In the genomic region with DNA sequence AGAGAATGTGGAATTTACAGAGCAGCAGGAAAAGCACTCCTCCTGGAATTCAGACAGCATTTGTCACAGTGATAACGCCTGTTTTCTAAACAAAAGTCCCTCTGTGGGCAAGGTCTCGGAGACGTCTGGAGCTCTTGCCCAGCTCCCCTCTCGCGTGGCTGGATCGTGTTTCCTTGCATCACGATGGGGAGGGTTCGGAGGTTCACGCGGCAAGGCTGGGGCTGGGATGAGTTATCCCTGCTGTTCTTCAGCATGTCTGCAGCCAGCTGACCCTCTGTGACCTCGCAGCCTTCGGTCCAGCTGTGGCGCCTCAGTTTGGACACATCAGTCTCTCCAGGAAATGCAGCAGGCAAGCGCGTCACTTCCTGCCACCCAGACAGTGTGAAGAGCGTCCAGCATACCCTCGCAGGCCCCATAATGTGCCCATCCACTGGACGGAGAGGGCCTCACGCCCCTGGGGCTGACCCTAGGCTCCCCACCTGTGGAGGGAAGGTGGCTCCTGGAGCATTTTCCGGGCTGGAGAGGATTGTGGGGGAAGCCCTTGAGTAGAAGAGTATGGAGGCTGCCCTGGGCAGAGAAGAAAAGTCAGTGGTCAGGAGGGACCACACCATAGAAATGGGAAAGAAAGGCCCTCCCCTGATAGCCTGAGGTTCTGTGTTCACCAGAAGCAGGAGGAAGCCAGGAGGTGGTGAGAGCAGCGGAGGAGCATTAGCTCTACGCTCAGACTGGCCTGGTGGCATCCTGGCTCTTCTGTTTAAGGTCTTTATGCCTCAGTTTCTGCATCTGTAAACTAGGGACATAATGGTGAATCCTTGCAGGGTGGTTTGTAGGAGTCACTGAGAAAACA, we compare ENCODE assay signal across 9 cellular contexts. TPM values are rescaled to one million over a fixed set of nuclear protein-coding genes. Genes with fewer than 3 reads are reported as not detected.
DNase-seq lines count a peak whose midpoint lies in the region; ATAC-seq, FAIRE-seq and TF ChIP-seq lines count a peak whose summit lies in the region.
"Had no signal": no experiment of that assay in that cellular context is flagged by ENCODE, and none has a peak within 500 bp of the region (broad histone marks: within the 10 kb centered on the region; RNA-seq: fewer than 3 reads in every experiment).

No MANE protein-coding gene starts in this region.

- no peak for ATAC-seq in HG03280 (IDR thresholded peaks at IDR 0.05; ENCODE audit: unreplicated experiment)

- H3K4me3 Mint-ChIP-seq in activated CD4-positive, alpha-beta T cell treated with anti-CD3 and anti-CD28 coated beads, Interleukin-2, amount 10 ng/mL, durations not matched to agents 24 days and 14 days, result no peak overlapping the region

- no peaks in the 10 kb centered on the region for H3K27me3 ChIP-seq in H1 (replicated peaks in 1 of 4; ENCODE audit: control insufficient read depth in 3 of 4, extremely low read depth in 1 of 4, insufficient read depth in 3 of 4, low read length in 3 of 4)
- H3K27me3 ChIP-seq in mesendoderm (ENCODE audit: insufficient read depth, low read length, poor library complexity), result no peaks in the 10 kb centered on the region
- no peaks in the 10 kb centered on the region for H3K27me3 ChIP-seq in tibial nerve

- H2BK20ac ChIP-seq in H1 (ENCODE audit: low read length), result no peak overlapping the region

- no peak overlapping the region for H4K91ac ChIP-seq in H1 (replicated peaks; ENCODE audit: insufficient read length, low read length)

- no peak for TF ChIP-seq POLR2A in H1 (IDR thresholded peaks at IDR 0.05; ENCODE audit: control extremely low read depth in 1 of 2, low read depth in 2 of 2, low read length in 2 of 2)
- no peak for TF ChIP-seq POLR2A in tibial nerve (IDR thresholded peaks at IDR 0.05)

- WGBS in H1 (ENCODE audit: extremely low coverage in 1 of 2, insufficient coverage in 1 of 2, insufficient read length in 1 of 2, insufficient replicate concordance in 2 of 2, low coverage in 1 of 2, low lambda C conversion rate in 2 of 2, missing lambda C conversion rate in 1 of 2), 2 experiments, result 79% methylated on average over 21 of the region's 22 CpGs; no CpG with 5 or more reads in 1 of the 2 experiments
- WGBS in mesendoderm (ENCODE audit: extremely low coverage, insufficient coverage, low lambda C conversion rate), result no CpG with 5 or more reads among the region's 22 CpGs
- WGBS in tibial nerve, 2 donors, result 43 to 51% methylated on average over 12 to 19 of the region's 22 CpGs

- H4K5ac ChIP-seq in H1 (ENCODE audit: insufficient read length, low read depth, low read length) (no peak overlapping the region), mesendoderm (ENCODE audit: low read length) (no peak overlapping the region)

- no peak overlapping the region for H3K23ac ChIP-seq in H1 (ENCODE audit: insufficient read length)
- peak overlapping the region; percentile 48 for H3K23ac ChIP-seq in mesendoderm (ENCODE audit: low read length)

- H2AK5ac ChIP-seq in H1 (ENCODE audit: low read depth, low read length), result no peak overlapping the region
- peak overlapping the region; percentile 17 for H2AK5ac ChIP-seq in mesendoderm (ENCODE audit: low read length)

- intact Hi-C loops in activated CD4-positive, alpha-beta T cell treated with anti-CD3 and anti-CD28 coated beads, Interleukin-2, amount 10 ng/mL, durations not matched to agents 24 days and 14 days (cut with micrococcal nuclease), result no loop called here

- TF ChIP-seq EP300 in H1 (IDR thresholded peaks at IDR 0.05; ENCODE audit: borderline replicate concordance in 1 of 2, low read depth in 2 of 2, low read length in 2 of 2), result no peak
- no peak for TF ChIP-seq EP300 in tibial nerve (IDR thresholded peaks at IDR 0.05)

- H2BK5ac ChIP-seq in H1 (ENCODE audit: low read depth, low read length), result 0 out of 2 replicates have a peak overlapping the region, but pooled peaks have one; percentile 20
- peak overlapping the region; percentile 79 for H2BK5ac ChIP-seq in mesendoderm (ENCODE audit: low read length)

- no peak overlapping the region for H3K56ac ChIP-seq in H1 (replicated peaks; ENCODE audit: insufficient read length, low read depth, low read length)
- peak overlapping the region; percentile 80 for H3K56ac ChIP-seq in mesendoderm (ENCODE audit: low read length)

- H3K4me1 ChIP-seq in H1 (replicated peaks in 1 of 4; ENCODE audit: control insufficient read depth in 3 of 4, insufficient read depth in 4 of 4, low read length in 3 of 4), result peaks cover 8 to 60% (median 30%) of the 10 kb centered on the region in 4 experiments
- H3K4me1 ChIP-seq in mesendoderm (ENCODE audit: control insufficient read depth, low read depth, low read length), result peaks cover 25% of the 10 kb centered on the region
- peaks cover 0 to 49% (median 10%) of the 10 kb centered on the region in 4 donors for H3K4me1 ChIP-seq in tibial nerve

- H3K27ac Mint-ChIP-seq in activated CD4-positive, alpha-beta T cell treated with anti-CD3 and anti-CD28 coated beads, Interleukin-2, amount 10 ng/mL, durations not matched to agents 24 days and 14 days, result no peak overlapping the region

- H3K4me1 Mint-ChIP-seq in activated CD4-positive, alpha-beta T cell treated with anti-CD3 and anti-CD28 coated beads, Interleukin-2, amount 10 ng/mL, durations not matched to agents 24 days and 14 days, result no peaks in the 10 kb centered on the region

- DNase-seq in LHCN-M2 (ENCODE audit: low read depth), result peak; percentile 54
- DNase-seq in H1 (ENCODE audit: low read depth in 1 of 2, low spot score in 2 of 2), result no peak
- peak; percentile 97 for DNase-seq in mesendoderm
- DNase-seq in tibial nerve (ENCODE audit: low spot score in 2 of 2), result peak; percentile 25 to 42
- DNase-seq in NK-92 treated with Interleukin-12 subunit alpha and Interleukin-12 subunit beta, amount 100 ng/mL, for 24 hours (lab: John Stamatoyannopoulos, UW), result no peak
- DNase-seq in NCI-H345 treated with DMSO at 0.1 percent for 48 hours (lab: John Stamatoyannopoulos, UW; ENCODE audit: unreplicated experiment), result no peak
- no peak for DNase-seq in activated CD4-positive, alpha-beta T cell treated with anti-CD3 and anti-CD28 coated beads, Interleukin-2, amount 10 ng/mL, durations not matched to agents 24 days and 14 days
- DNase-seq: MM.1S had no signal

- H3K9me3 Mint-ChIP-seq in activated CD4-positive, alpha-beta T cell treated with anti-CD3 and anti-CD28 coated beads, Interleukin-2, amount 10 ng/mL, durations not matched to agents 24 days and 14 days, result no peaks in the 10 kb centered on the region

- H2BK120ac ChIP-seq in H1 (replicated peaks; ENCODE audit: low read depth, low read length) (no peak overlapping the region), mesendoderm (ENCODE audit: low read depth, low read length) (no peak overlapping the region)

- no peak overlapping the region for H3K4me2 ChIP-seq in H1 (ENCODE audit: insufficient read depth in 1 of 2, low read depth in 2 of 2, low read length in 2 of 2)
- no peak overlapping the region for H3K4me2 ChIP-seq in mesendoderm (ENCODE audit: low read length)

- H4K8ac ChIP-seq in H1 (ENCODE audit: extremely low read depth, insufficient read depth, low read length) (no peak overlapping the region), mesendoderm (ENCODE audit: low read depth, low read length) (no peak overlapping the region)

- H3K4me3 ChIP-seq in H1 (ENCODE audit: extremely low read depth in 1 of 4, insufficient read depth in 2 of 4, low read depth in 3 of 4, low read length in 4 of 4) (no peak overlapping the region), mesendoderm (ENCODE audit: low read length) (no peak overlapping the region), tibial nerve (no peak overlapping the region)

- CTCF ChIA-PET in H1 (lab: Charles Lee; ENCODE audit: partially characterized antibody), result interaction anchor here (0.9 to 1.9 kb wide), 4 partner anchors 65 to 192 kb away, joined by 3 to 6 read pairs (median 4); no protein-coding TSS in a partner anchor

- H2AFZ ChIP-seq in H1 (ENCODE audit: low read length), result no peak overlapping the region

- H3K9me3 ChIP-seq in H1 (ENCODE audit: insufficient read depth in 2 of 2, low read depth in 1 of 2, low read length in 1 of 2), result no peaks in the 10 kb centered on the region
- H3K9me3 ChIP-seq in tibial nerve, result no peaks in the 10 kb centered on the region

- H3K27me3 Mint-ChIP-seq in activated CD4-positive, alpha-beta T cell treated with anti-CD3 and anti-CD28 coated beads, Interleukin-2, amount 10 ng/mL, durations not matched to agents 24 days and 14 days, result no peaks in the 10 kb centered on the region

- H3K79me1 ChIP-seq in H1 (ENCODE audit: low read depth, low read length) (peaks cover 54% of the 10 kb centered on the region), mesendoderm (ENCODE audit: low read length) (peaks cover 55% of the 10 kb centered on the region)

- FAIRE-seq in H1 (lab: Jason Lieb, UNC), result no peak

- TF ChIP-seq CTCF in H1 (IDR thresholded peaks at IDR 0.05; ENCODE audit: control extremely low read depth in 1 of 3, insufficient read depth in 1 of 3, low read depth in 1 of 3, low read length in 3 of 3), result no peak
- no peak for TF ChIP-seq CTCF in tibial nerve (IDR thresholded peaks at IDR 0.05)

- POLR2A ChIA-PET in H1 (lab: Charles Lee; ENCODE audit: partially characterized antibody), result interaction anchor here (1.2 to 2.0 kb wide), 4 partner anchors 11 to 29 kb away, joined by 3 to 8 read pairs (median 4); no protein-coding TSS in a partner anchor

- 0 out of 2 replicates have a peak overlapping the region, but pooled peaks have one; percentile 5 for H3K18ac ChIP-seq in H1 (ENCODE audit: extremely low read depth, low read length)
- peak overlapping the region; percentile 29 for H3K18ac ChIP-seq in mesendoderm (ENCODE audit: low read length)

- H3K4ac ChIP-seq in H1 (replicated peaks; ENCODE audit: insufficient read length, low read depth, low read length), result no peak overlapping the region
- H3K4ac ChIP-seq in mesendoderm (ENCODE audit: low read depth, low read length), result peak overlapping the region; percentile 65

- TF ChIP-seq RAD21 in H1 (IDR thresholded peaks at IDR 0.05 in 1 of 2, conservative IDR thresholded peaks at IDR 0.05 in 1 of 2; ENCODE audit: low read depth in 2 of 2, low read length in 2 of 2), result no peak

- no peaks in the 10 kb centered on the region for H3K36me3 Mint-ChIP-seq in activated CD4-positive, alpha-beta T cell treated with anti-CD3 and anti-CD28 coated beads, Interleukin-2, amount 10 ng/mL, durations not matched to agents 24 days and 14 days (ENCODE audit: low read depth)

- H3K23me2 ChIP-seq in H1 (ENCODE audit: low read depth, low read length), result no peaks in the 10 kb centered on the region

- H3K79me2 ChIP-seq in H1 (ENCODE audit: control insufficient read depth in 1 of 2, insufficient read depth in 2 of 2, low read length in 2 of 2), result peaks cover 4 to 100% of the 10 kb centered on the region in 2 experiments
- H3K79me2 ChIP-seq in mesendoderm (ENCODE audit: control insufficient read depth, insufficient read depth, low read length), result peaks cover 79% of the 10 kb centered on the region

- H3K9ac ChIP-seq in H1 (replicated peaks in 1 of 4; ENCODE audit: extremely low read depth in 1 of 4, low read depth in 3 of 4, low read length in 3 of 4) (no peak overlapping the region), mesendoderm (ENCODE audit: low read length) (peak overlapping the region; percentile 23)

- H3K14ac ChIP-seq in H1 (ENCODE audit: insufficient read length), result no peak overlapping the region

- H3K36me3 ChIP-seq in H1 (ENCODE audit: control insufficient read depth in 2 of 4, insufficient read depth in 4 of 4, low read length in 3 of 4) (no peaks in the 10 kb centered on the region), mesendoderm (ENCODE audit: control insufficient read depth, insufficient read depth, low read length) (no peaks in the 10 kb centered on the region), tibial nerve (no peaks in the 10 kb centered on the region)

- no peak overlapping the region for H2BK12ac ChIP-seq in H1 (ENCODE audit: low read depth, low read length)

- H2BK15ac ChIP-seq in H1 (ENCODE audit: low read length), result 0 out of 2 replicates have a peak overlapping the region, but pooled peaks have one; percentile 6
- no peak overlapping the region for H2BK15ac ChIP-seq in mesendoderm (replicated peaks; ENCODE audit: low read depth)

- H3K27ac ChIP-seq in H1 (ENCODE audit: low read depth, low read length) (no peak overlapping the region), mesendoderm (ENCODE audit: low read depth, low read length) (peak overlapping the region; percentile 47), tibial nerve (peak overlapping the region in 3 of 4 donors; percentile 59 to 73 (median 72))

- peaks cover 29 to 60% of the 10 kb centered on the region in 2 experiments for H4K20me1 ChIP-seq in H1 (replicated peaks in 1 of 2; ENCODE audit: control insufficient read depth in 1 of 2, insufficient read depth in 2 of 2, low read length in 2 of 2)

RNA-seq across cellular contexts. Expression of a gene that starts 30.5 kb away (rescaled TPM):
- total RNA-seq in LHCN-M2 (2014; rRNA removed), result 0.23 and 0.64 TPM in 2 replicates
- 2.1 TPM for polyA plus RNA-seq in LHCN-M2 (2012)
- 46.9 and 49.8 TPM in 2 replicates for total RNA-seq in H1 (2021; fragmentation: NEBNext Ultra II Directional; extraction: Animal tissue kit (Norgen Biotek cat#: 25700))
- 18.4 and 28.8 TPM in 2 replicates for polyA plus RNA-seq in H1 (2011; rRNA removed)
- polyA plus RNA-seq in H1 (2011; cell fraction: cytosol; rRNA removed), result 12.7 TPM
- 59.5 TPM for polyA plus RNA-seq in H1 (2011; cell fraction: nucleus; rRNA removed)
- 17.6 to 27.8 TPM (median 24.7 TPM) in 4 replicates for polyA plus RNA-seq in H1 (2012, experiment 1 of 2)
- 9.7 TPM for polyA plus RNA-seq in H1 (2012, experiment 2 of 2)
- 17.1 TPM for polyA plus RNA-seq in H1 (2013, experiment 1 of 2)
- polyA plus RNA-seq in H1 (2013, experiment 2 of 2), result 16.9 TPM
- 17.2 and 19.9 TPM in 2 replicates for polyA minus RNA-seq in H1 (2011; rRNA and poly(A)+ RNA removed)
- 23.0 TPM for polyA minus RNA-seq in H1 (2011; cell fraction: cytosol; rRNA and poly(A)+ RNA removed)
- polyA minus RNA-seq in H1 (2011; cell fraction: nucleus; rRNA and poly(A)+ RNA removed), result 42.4 TPM
- polyA plus RNA-seq in mesendoderm (2013, experiment 1 of 2), result 23.2 TPM
- 23.4 TPM for polyA plus RNA-seq in mesendoderm (2013, experiment 2 of 2)
- total RNA-seq in tibial nerve, result 10 to 100 TPM in 1 of 4 donors, 1 to 10 TPM in 3; 7.5 to 14.9 (median 8.7) TPM
- 0.09 and 0.14 TPM in 2 replicates for total RNA-seq in activated CD4-positive, alpha-beta T cell treated with anti-CD3 and anti-CD28 coated beads, Interleukin-2, amount 10 ng/mL, durations not matched to agents 24 days and 14 days

Comparison
In these comparisons a context has a peak if more than half of its experiments do, and no peak if none do; other contexts are left out.
1. DNase-seq: peak in LHCN-M2 (single experiment), mesendoderm (single experiment) and tibial nerve (2 of 2); none in H1 (0 of 2), NK-92 treated with Interleukin-12 subunit alpha and Interleukin-12 subunit beta, amount 100 ng/mL, for 24 hours (single experiment), NCI-H345 treated with DMSO at 0.1 percent for 48 hours (single experiment) and activated CD4-positive, alpha-beta T cell treated with anti-CD3 and anti-CD28 coated beads, Interleukin-2, amount 10 ng/mL, durations not matched to agents 24 days and 14 days (single experiment).